Comparison of ENCODE assay signal across 18 cellular contexts in genomic region chr2:159758686-159759085, GRCh38. TPM values are rescaled to one million over a fixed set of nuclear protein-coding genes. Genes with fewer than 3 reads are reported as not detected.
DNase-seq lines count a peak whose midpoint lies in the region; ATAC-seq, FAIRE-seq and TF ChIP-seq lines count a peak whose summit lies in the region.
"Had no signal": no experiment of that assay in that cellular context is flagged by ENCODE, and none has a peak within 500 bp of the region (broad histone marks: within the 10 kb centered on the region; RNA-seq: fewer than 3 reads in every experiment).

No MANE protein-coding gene starts in this region.

- peaks cover 7 to 14% of the 10 kb centered on the region in 2 donors for H3K36me3 ChIP-seq in small intestine (ENCODE audit: control insufficient read depth in 2 of 2, insufficient read depth in 2 of 2, low read length in 2 of 2)
- no peaks in the 10 kb centered on the region for H3K36me3 ChIP-seq in ovary
- H3K36me3 ChIP-seq: pancreas had no signal

- TF ChIP-seq POLR2A in ovary (IDR thresholded peaks at IDR 0.05): no peak

- H3K36me3 Mint-ChIP-seq in T-helper 17 cell (ENCODE audit: low read depth) (peaks cover 7% of the 10 kb centered on the region), progenitor cell of endocrine pancreas (ENCODE audit: insufficient read depth) (peaks cover 31% of the 10 kb centered on the region)

- H3K27ac ChIP-seq in small intestine (ENCODE audit: low read depth in 1 of 2, low read length in 1 of 2) (no peak overlapping the region), ovary (no peak overlapping the region)
- H3K27ac ChIP-seq: BLaER1, pancreas had no signal

- no peaks in the 10 kb centered on the region for H3K9me3 Mint-ChIP-seq in progenitor cell of endocrine pancreas (ENCODE audit: low read depth)
- H3K9me3 Mint-ChIP-seq: activated CD4-positive, alpha-beta T cell treated with anti-CD3 and anti-CD28 coated beads, Interleukin-2, amount 10 ng/mL, durations not matched to agents 7 days and 5 days; activated T-helper 1 cell treated with anti-CD3 and anti-CD28 coated beads, Interleukin-12 subunit alpha, Interleukin-12 subunit beta, Interleukin-2, Interleukin-4 antibody, amounts not matched to agents 30 ng/mL and 10 ng/mL and 1 ng/mL, durations not matched to agents 14 hours and 24 hours and 36 hours; T-helper 2 cell treated with Interferon-gamma antibody and Interleukin-4, amounts not matched to agents 5 μg/mL and 100 μg/mL, for 36 hours had no signal

- peak; percentile 81 for FAIRE-seq in D721Med (lab: Jason Lieb, UNC)
- no peak for FAIRE-seq in small intestine (lab: Jason Lieb, UNC)
- FAIRE-seq: pancreas had no signal

- peak overlapping the region; percentile 61 for H3K27ac Mint-ChIP-seq in T-helper 17 cell
- peak overlapping the region; percentile 39 for H3K27ac Mint-ChIP-seq in progenitor cell of endocrine pancreas
- H3K27ac Mint-ChIP-seq: activated CD4-positive, alpha-beta T cell treated with anti-CD3 and anti-CD28 coated beads, Interleukin-2, amount 10 ng/mL, durations not matched to agents 7 days and 5 days; activated T-helper 1 cell treated with anti-CD3 and anti-CD28 coated beads, Interleukin-12 subunit alpha, Interleukin-12 subunit beta, Interleukin-2, Interleukin-4 antibody, amounts not matched to agents 30 ng/mL and 10 ng/mL and 1 ng/mL, durations not matched to agents 14 hours and 24 hours and 36 hours; dendritic cell treated with granulocyte-macrophage colony-stimulating factor and Interleukin-4, amounts not matched to agents 40 ng/mL and 50 ng/mL, for 4 days; T-helper 2 cell treated with Interferon-gamma antibody and Interleukin-4, amounts not matched to agents 5 μg/mL and 100 μg/mL, for 36 hours had no signal

- intact Hi-C loops in ovary (cut with DNase I): no loop called here

- H3K4me1 Mint-ChIP-seq in T-helper 17 cell: peaks cover 10% of the 10 kb centered on the region
- H3K4me1 Mint-ChIP-seq in progenitor cell of endocrine pancreas (ENCODE audit: low read depth): peaks cover 15% of the 10 kb centered on the region
- H3K4me1 Mint-ChIP-seq: activated CD4-positive, alpha-beta T cell treated with anti-CD3 and anti-CD28 coated beads, Interleukin-2, amount 10 ng/mL, durations not matched to agents 7 days and 5 days had no signal

- TF ChIP-seq EP300 in ovary (IDR thresholded peaks at IDR 0.05): no peak

- H3K4me3 ChIP-seq in small intestine (ENCODE audit: low read depth in 1 of 2, low read length in 2 of 2) (no peak overlapping the region), ovary (no peak overlapping the region)
- H3K4me3 ChIP-seq: BLaER1, pancreas had no signal

- H3K27me3 ChIP-seq in small intestine (ENCODE audit: control insufficient read depth in 2 of 2, insufficient read depth in 2 of 2, low read length in 2 of 2) (no peaks in the 10 kb centered on the region), ovary (no peaks in the 10 kb centered on the region)
- H3K27me3 ChIP-seq: BLaER1, pancreas had no signal

- DNase-seq in D721Med (ENCODE audit: insufficient read length, low spot score) (no peak), T-helper 17 cell (no peak), progenitor cell of endocrine pancreas (ENCODE audit: low spot score, unreplicated experiment) (no peak), kidney glomerular epithelial cell (lab: John Stamatoyannopoulos, UW) (no peak), small intestine (no peak), ovary (no peak)
- DNase-seq: activated CD4-positive, alpha-beta T cell treated with anti-CD3 and anti-CD28 coated beads, Interleukin-2, amount 10 ng/mL, durations not matched to agents 7 days and 5 days; amygdala; foreskin fibroblast; pancreas; SHP77; stimulated activated CD4-positive, alpha-beta T cell treated with anti-CD3 and anti-CD28 coated beads, Interleukin-12 subunit alpha, Interleukin-12 subunit beta, amount 100 ng/mL, for 4 hours had no signal

- no peaks in the 10 kb centered on the region for H3K9me3 ChIP-seq in T-helper 17 cell (ENCODE audit: control insufficient read depth, low read length, poor library complexity, severe bottlenecking)
- H3K9me3 ChIP-seq in small intestine (ENCODE audit: control insufficient read depth, low read depth): no peaks in the 10 kb centered on the region
- H3K9me3 ChIP-seq in ovary: no peaks in the 10 kb centered on the region
- H3K9me3 ChIP-seq: BLaER1, pancreas had no signal

- 65 to 71% (median 70%) methylated on average over 1 of the region's 1 CpG for WGBS in small intestine, 3 donors
- WGBS in ovary, 3 donors: 78 to 79% (median 79%) methylated on average over 1 of the region's 1 CpG

- no peak overlapping the region for H3K4me3 Mint-ChIP-seq in T-helper 17 cell
- H3K4me3 Mint-ChIP-seq in progenitor cell of endocrine pancreas (ENCODE audit: low read depth): no peak overlapping the region
- H3K4me3 Mint-ChIP-seq: activated CD4-positive, alpha-beta T cell treated with anti-CD3 and anti-CD28 coated beads, Interleukin-2, amount 10 ng/mL, durations not matched to agents 7 days and 5 days; activated T-helper 1 cell treated with anti-CD3 and anti-CD28 coated beads, Interleukin-12 subunit alpha, Interleukin-12 subunit beta, Interleukin-2, Interleukin-4 antibody, amounts not matched to agents 30 ng/mL and 10 ng/mL and 1 ng/mL, durations not matched to agents 14 hours and 24 hours and 36 hours; dendritic cell treated with granulocyte-macrophage colony-stimulating factor and Interleukin-4, amounts not matched to agents 40 ng/mL and 50 ng/mL, for 4 days; T-helper 2 cell treated with Interferon-gamma antibody and Interleukin-4, amounts not matched to agents 5 μg/mL and 100 μg/mL, for 36 hours had no signal

- no peak for ATAC-seq in T-helper 17 cell
- ATAC-seq in esophagus mucosa: peak; percentile 55
- no peak for ATAC-seq in HG02973 (IDR thresholded peaks at IDR 0.05; ENCODE audit: unreplicated experiment)

- no peaks in the 10 kb centered on the region for H3K27me3 Mint-ChIP-seq in T-helper 17 cell
- H3K27me3 Mint-ChIP-seq in progenitor cell of endocrine pancreas: no peaks in the 10 kb centered on the region
- H3K27me3 Mint-ChIP-seq: activated CD4-positive, alpha-beta T cell treated with anti-CD3 and anti-CD28 coated beads, Interleukin-2, amount 10 ng/mL, durations not matched to agents 7 days and 5 days; dendritic cell treated with granulocyte-macrophage colony-stimulating factor and Interleukin-4, amounts not matched to agents 40 ng/mL and 50 ng/mL, for 4 days had no signal

- no peaks in the 10 kb centered on the region for H3K4me1 ChIP-seq in small intestine (ENCODE audit: control insufficient read depth in 2 of 2, insufficient read depth in 1 of 2, low read depth in 1 of 2, low read length in 1 of 2)
- H3K4me1 ChIP-seq in ovary (ENCODE audit: insufficient read depth): peaks cover 1% of the 10 kb centered on the region
- H3K4me1 ChIP-seq: BLaER1 had no signal

- TF ChIP-seq CTCF in D721Med (IDR thresholded peaks at IDR 0.05; ENCODE audit: insufficient read depth, missing control alignments): no peak
- TF ChIP-seq CTCF in progenitor cell of endocrine pancreas (IDR thresholded peaks at IDR 0.05; ENCODE audit: unreplicated experiment): no peak
- TF ChIP-seq CTCF in ovary (IDR thresholded peaks at IDR 0.05): no peak

RNA-seq across cellular contexts. Expression of gene CD302, which starts 39.3 kb away (rescaled TPM):
- total RNA-seq in T-helper 17 cell (1 to 10 TPM; 1.5 to 3.0 TPM), esophagus mucosa (1.6 TPM), progenitor cell of endocrine pancreas (3.6 and 3.9 TPM in 2 replicates), ovary (10 to 100 TPM; 37.8 to 86.0 (median 41.0) TPM)
- polyA plus RNA-seq in small intestine (10 to 100 TPM; 12.1 to 31.5 (median 14.9) TPM), ovary (10 to 100 TPM; 59.7 to 62.8 TPM)

RNA-seq across cellular contexts. Expression of gene MARCHF7, which starts 46.4 kb away (rescaled TPM):
- total RNA-seq in T-helper 17 cell: 10 to 100 TPM; 62.0 to 69.4 TPM
- 86.3 TPM for total RNA-seq in esophagus mucosa
- total RNA-seq in progenitor cell of endocrine pancreas: 102 and 113 TPM in 2 replicates
- 10 to 100 TPM; 17.9 to 31.5 (median 22.4) TPM for polyA plus RNA-seq in small intestine
- 10 to 100 TPM; 68.1 to 89.0 (median 84.2) TPM for total RNA-seq in ovary
- 10 to 100 TPM; 42.7 to 47.6 TPM for polyA plus RNA-seq in ovary
